Comparison of ENCODE assay signal across 26 cellular contexts in the genomic region with DNA sequence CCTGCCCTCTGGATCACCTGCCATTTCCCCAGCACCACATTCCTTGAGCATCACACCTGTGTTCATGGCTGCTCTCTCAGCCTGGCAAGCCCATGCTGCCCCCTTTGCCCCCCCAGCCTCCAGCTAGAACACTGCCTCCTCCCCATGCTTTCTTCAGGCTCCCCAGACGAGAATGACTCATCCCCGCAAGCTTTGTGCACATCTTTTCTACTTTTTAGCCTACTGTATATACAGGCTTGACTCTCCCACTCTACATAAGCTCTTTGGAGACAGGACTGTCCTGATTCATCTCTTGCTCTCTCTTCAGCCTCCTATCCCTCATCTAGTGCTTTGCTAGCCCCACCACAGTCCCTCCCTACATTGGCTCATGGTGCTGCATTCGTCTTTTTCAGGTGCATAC. TPM values are rescaled to one million over a fixed set of nuclear protein-coding genes. Genes with fewer than 3 reads are reported as not detected.
"Had no signal": no experiment of that assay in that cellular context is flagged by ENCODE, and none has a peak within 500 bp of the region (broad histone marks: within the 10 kb centered on the region; RNA-seq: fewer than 3 reads in every experiment).

No MANE protein-coding gene starts in this region.

- H3K9me3 ChIP-seq: heart left ventricle, psoas muscle, right lobe of liver, spleen, tibial artery, upper lobe of left lung had no signal

- ATAC-seq: esophagus mucosa; heart left ventricle; left lobe of liver; natural killer cell; psoas muscle; right lobe of liver; stimulated activated memory B cell treated with anti-CD40 and anti-IgM and Interleukin-4, amounts not matched to agents 10 μg/mL and 1 μg/mL and 100 μg/mL, for 72 hours had no signal

- H3K4me3 ChIP-seq: dorsolateral prefrontal cortex, heart left ventricle, psoas muscle, right lobe of liver, spleen, tibial artery, upper lobe of left lung had no signal

- H3K27ac ChIP-seq: dorsolateral prefrontal cortex, heart left ventricle, parathyroid adenoma, psoas muscle, right lobe of liver, spleen, tibial artery, upper lobe of left lung had no signal

- H3K9ac ChIP-seq: parathyroid adenoma had no signal

- H3K27me3 Mint-ChIP-seq: stimulated activated memory B cell treated with anti-CD40 and anti-IgM and Interleukin-4, amounts not matched to agents 10 μg/mL and 1 μg/mL and 100 μg/mL, for 72 hours; stimulated activated naive CD8-positive, alpha-beta T cell treated with anti-CD3 and anti-CD28 coated beads, Interleukin-15, Interleukin-2, amounts not matched to agents 100 ng/mL and 50 ng/mL, for 24 hours had no signal

- H2AFZ ChIP-seq: parathyroid adenoma had no signal

- H3K27ac Mint-ChIP-seq: mesothelial cell of epicardium; natural killer cell; stimulated activated memory B cell treated with anti-CD40 and anti-IgM and Interleukin-4, amounts not matched to agents 10 μg/mL and 1 μg/mL and 100 μg/mL, for 72 hours; stimulated activated naive CD8-positive, alpha-beta T cell treated with anti-CD3 and anti-CD28 coated beads, Interleukin-15, Interleukin-2, amounts not matched to agents 100 ng/mL and 50 ng/mL, for 24 hours had no signal

- H3K4me1 Mint-ChIP-seq: natural killer cell; stimulated activated memory B cell treated with anti-CD40 and anti-IgM and Interleukin-4, amounts not matched to agents 10 μg/mL and 1 μg/mL and 100 μg/mL, for 72 hours had no signal

- H3K4me3 Mint-ChIP-seq: mesothelial cell of epicardium; natural killer cell; neural crest cell; stimulated activated memory B cell treated with anti-CD40 and anti-IgM and Interleukin-4, amounts not matched to agents 10 μg/mL and 1 μg/mL and 100 μg/mL, for 72 hours; stimulated activated naive CD8-positive, alpha-beta T cell treated with anti-CD3 and anti-CD28 coated beads, Interleukin-15, Interleukin-2, amounts not matched to agents 100 ng/mL and 50 ng/mL, for 24 hours had no signal

- H3K27me3 ChIP-seq: dorsolateral prefrontal cortex, heart left ventricle, right lobe of liver, spleen, tibial artery, upper lobe of left lung had no signal

- H3K36me3 Mint-ChIP-seq: natural killer cell had no signal

- H3K79me2 ChIP-seq: parathyroid adenoma had no signal

- FAIRE-seq: frontal cortex had no signal

- H3K9me3 Mint-ChIP-seq: mesothelial cell of epicardium; natural killer cell; neural crest cell; stimulated activated memory B cell treated with anti-CD40 and anti-IgM and Interleukin-4, amounts not matched to agents 10 μg/mL and 1 μg/mL and 100 μg/mL, for 72 hours; stimulated activated naive CD8-positive, alpha-beta T cell treated with anti-CD3 and anti-CD28 coated beads, Interleukin-15, Interleukin-2, amounts not matched to agents 100 ng/mL and 50 ng/mL, for 24 hours had no signal

- H3K4me1 ChIP-seq: heart left ventricle, parathyroid adenoma, psoas muscle, right lobe of liver, spleen, tibial artery had no signal

- DNase-seq: cortex of kidney; dorsolateral prefrontal cortex; effector CD8-positive, alpha-beta T cell; heart left ventricle; hippocampal formation; islet precursor cell; natural killer cell; occipital lobe; psoas muscle; retina; right lobe of liver; spleen; stimulated activated CD4-positive, alpha-beta T cell treated with anti-CD3 and anti-CD28 coated beads, Interleukin-15, amount 100 ng/mL, for 24 hours; stimulated activated CD4-positive, alpha-beta T cell treated with anti-CD3 and anti-CD28 coated beads, Interleukin-1b, Interleukin-23, amount 100 ng/mL, for 48 hours; stimulated activated CD4-positive, alpha-beta T cell treated with anti-CD3 and anti-CD28 coated beads, Interleukin-4, amount 100 ng/mL, for 24 hours; tibial artery; upper lobe of left lung had no signal

RNA-seq across cellular contexts. Expression of gene CCIN, which starts 52.6 kb away (rescaled TPM):
- total RNA-seq: esophagus mucosa, frontal cortex, left lobe of liver, lower leg skin, neural crest cell, occipital lobe, psoas muscle, right lobe of liver had no signal
